In genomic region chr5:71011194-71011792, GRCh38 we compare ENCODE assay signal across 1 cellular context.
TF ChIP-seq lines count a peak whose summit lies in the region.

No MANE protein-coding gene starts in this region.

TF ChIP-seq in HepG2, 621 proteins besides CTCF, POLR2A, EP300 and RAD21 (continues in another document):
- TF ChIP-seq, protein P1, sequence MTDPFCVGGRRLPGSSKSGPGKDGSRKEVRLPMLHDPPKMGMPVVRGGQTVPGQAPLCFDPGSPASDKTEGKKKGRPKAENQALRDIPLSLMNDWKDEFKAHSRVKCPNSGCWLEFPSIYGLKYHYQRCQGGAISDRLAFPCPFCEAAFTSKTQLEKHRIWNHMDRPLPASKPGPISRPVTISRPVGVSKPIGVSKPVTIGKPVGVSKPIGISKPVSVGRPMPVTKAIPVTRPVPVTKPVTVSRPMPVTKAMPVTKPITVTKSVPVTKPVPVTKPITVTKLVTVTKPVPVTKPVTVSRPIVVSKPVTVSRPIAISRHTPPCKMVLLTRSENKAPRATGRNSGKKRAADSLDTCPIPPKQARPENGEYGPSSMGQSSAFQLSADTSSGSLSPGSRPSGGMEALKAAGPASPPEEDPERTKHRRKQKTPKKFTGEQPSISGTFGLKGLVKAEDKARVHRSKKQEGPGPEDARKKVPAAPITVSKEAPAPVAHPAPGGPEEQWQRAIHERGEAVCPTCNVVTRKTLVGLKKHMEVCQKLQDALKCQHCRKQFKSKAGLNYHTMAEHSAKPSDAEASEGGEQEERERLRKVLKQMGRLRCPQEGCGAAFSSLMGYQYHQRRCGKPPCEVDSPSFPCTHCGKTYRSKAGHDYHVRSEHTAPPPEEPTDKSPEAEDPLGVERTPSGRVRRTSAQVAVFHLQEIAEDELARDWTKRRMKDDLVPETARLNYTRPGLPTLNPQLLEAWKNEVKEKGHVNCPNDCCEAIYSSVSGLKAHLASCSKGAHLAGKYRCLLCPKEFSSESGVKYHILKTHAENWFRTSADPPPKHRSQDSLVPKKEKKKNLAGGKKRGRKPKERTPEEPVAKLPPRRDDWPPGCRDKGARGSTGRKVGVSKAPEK (CRISPR knock-in tag; IDR thresholded peaks at IDR 0.05; ENCODE audit: borderline replicate concordance): no peak
- TF ChIP-seq ZNF33B (CRISPR knock-in tag; IDR thresholded peaks at IDR 0.05) (no peak), KDM5B (CRISPR knock-in tag; IDR thresholded peaks at IDR 0.05; ENCODE audit: borderline replicate concordance) (no peak), ZFX (CRISPR knock-in tag; IDR thresholded peaks at IDR 0.05; ENCODE audit: low read depth) (no peak), MLX (CRISPR knock-in tag; IDR thresholded peaks at IDR 0.05) (no peak), MTERF4 (CRISPR knock-in tag; IDR thresholded peaks at IDR 0.05) (no peak), FOXP1 (IDR thresholded peaks at IDR 0.05) (no peak), FOXP1 (CRISPR knock-in tag; IDR thresholded peaks at IDR 0.05) (peak; percentile 76; the same call in 1 of the 2 replicates), AKAP8 (CRISPR knock-in tag; IDR thresholded peaks at IDR 0.05) (no peak), FOXK2 (IDR thresholded peaks at IDR 0.05) (no peak), LBX2 (CRISPR knock-in tag; IDR thresholded peaks at IDR 0.05; ENCODE audit: borderline replicate concordance) (no peak), CREB1 (IDR thresholded peaks at IDR 0.05) (no peak), CREB1 (CRISPR knock-in tag; IDR thresholded peaks at IDR 0.05) (no peak), ZSCAN9 (CRISPR knock-in tag; IDR thresholded peaks at IDR 0.05; ENCODE audit: borderline replicate concordance) (no peak), CHD4 (IDR thresholded peaks at IDR 0.05; ENCODE audit: borderline replicate concordance, low read length) (no peak), ZNF790 (CRISPR knock-in tag; IDR thresholded peaks at IDR 0.05; ENCODE audit: borderline replicate concordance) (no peak), ZNF484 (CRISPR knock-in tag; IDR thresholded peaks at IDR 0.05; ENCODE audit: borderline replicate concordance, low read depth) (no peak), PRDM4 (CRISPR knock-in tag; IDR thresholded peaks at IDR 0.05; ENCODE audit: borderline replicate concordance) (no peak), SRSF9 (IDR thresholded peaks at IDR 0.05; ENCODE audit: borderline replicate concordance, insufficient read depth, low read depth, low read length, poor library complexity, severe bottlenecking) (no peak), ZNF562 (CRISPR knock-in tag; IDR thresholded peaks at IDR 0.05; ENCODE audit: borderline replicate concordance) (no peak), SAFB2 (CRISPR knock-in tag; IDR thresholded peaks at IDR 0.05; ENCODE audit: borderline replicate concordance, low read depth) (no peak), MIXL1 (CRISPR knock-in tag; IDR thresholded peaks at IDR 0.05) (no peak), ZFY (CRISPR knock-in tag; IDR thresholded peaks at IDR 0.05) (no peak), ZNF792 (CRISPR knock-in tag; IDR thresholded peaks at IDR 0.05) (no peak), U2AF1 (optimal IDR thresholded peaks at IDR 0.05; ENCODE audit: low read depth, low read length) (no peak), HNRNPH1 (optimal IDR thresholded peaks at IDR 0.05; ENCODE audit: low read depth, low read length) (no peak), ZFP90 (CRISPR knock-in tag; IDR thresholded peaks at IDR 0.05; ENCODE audit: borderline replicate concordance) (no peak), ZKSCAN5 (CRISPR knock-in tag; IDR thresholded peaks at IDR 0.05) (no peak), GABPA (IDR thresholded peaks at IDR 0.05; ENCODE audit: low read depth, low read length) (no peak), GABPA (CRISPR knock-in tag; IDR thresholded peaks at IDR 0.05; ENCODE audit: low read depth) (no peak), DMAP1 (CRISPR knock-in tag; IDR thresholded peaks at IDR 0.05) (no peak), ZNF333 (CRISPR knock-in tag; IDR thresholded peaks at IDR 0.05; ENCODE audit: borderline replicate concordance) (no peak), PTBP1 (IDR thresholded peaks at IDR 0.05; ENCODE audit: low read depth, low read length, poor library complexity, severe bottlenecking) (no peak), ZNF180 (CRISPR knock-in tag; IDR thresholded peaks at IDR 0.05; ENCODE audit: borderline replicate concordance, low read depth) (no peak), HDAC2 (CRISPR knock-in tag; IDR thresholded peaks at IDR 0.05) (no peak), STAT6 (CRISPR knock-in tag; IDR thresholded peaks at IDR 0.05; ENCODE audit: borderline replicate concordance) (no peak), IKZF4 (CRISPR knock-in tag; IDR thresholded peaks at IDR 0.05; ENCODE audit: borderline replicate concordance, low read depth, not compliant biosample characterization) (no peak), HIVEP1 (CRISPR knock-in tag; IDR thresholded peaks at IDR 0.05) (no peak), GZF1 (CRISPR knock-in tag; IDR thresholded peaks at IDR 0.05) (no peak), ZMAT5 (CRISPR knock-in tag; IDR thresholded peaks at IDR 0.05; ENCODE audit: borderline replicate concordance, low read depth) (no peak), ERF (CRISPR knock-in tag; IDR thresholded peaks at IDR 0.05) (no peak), CEBPG (CRISPR knock-in tag; IDR thresholded peaks at IDR 0.05) (no peak), ZNF3 (CRISPR knock-in tag; IDR thresholded peaks at IDR 0.05) (no peak), ZNF256 (CRISPR knock-in tag; conservative IDR thresholded peaks at IDR 0.05) (no peak), MAFG (CRISPR knock-in tag; IDR thresholded peaks at IDR 0.05) (no peak), HOXA9 (CRISPR knock-in tag; IDR thresholded peaks at IDR 0.05; ENCODE audit: borderline replicate concordance) (no peak), TFAP4 (IDR thresholded peaks at IDR 0.05; ENCODE audit: borderline replicate concordance, low read depth) (peak; percentile 50; the same call in 1 of the 2 replicates)
- TF ChIP-seq, protein P2, sequence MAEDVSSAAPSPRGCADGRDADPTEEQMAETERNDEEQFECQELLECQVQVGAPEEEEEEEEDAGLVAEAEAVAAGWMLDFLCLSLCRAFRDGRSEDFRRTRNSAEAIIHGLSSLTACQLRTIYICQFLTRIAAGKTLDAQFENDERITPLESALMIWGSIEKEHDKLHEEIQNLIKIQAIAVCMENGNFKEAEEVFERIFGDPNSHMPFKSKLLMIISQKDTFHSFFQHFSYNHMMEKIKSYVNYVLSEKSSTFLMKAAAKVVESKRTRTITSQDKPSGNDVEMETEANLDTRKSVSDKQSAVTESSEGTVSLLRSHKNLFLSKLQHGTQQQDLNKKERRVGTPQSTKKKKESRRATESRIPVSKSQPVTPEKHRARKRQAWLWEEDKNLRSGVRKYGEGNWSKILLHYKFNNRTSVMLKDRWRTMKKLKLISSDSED (CRISPR knock-in tag; IDR thresholded peaks at IDR 0.05): no peak
- TF ChIP-seq, protein P3, sequence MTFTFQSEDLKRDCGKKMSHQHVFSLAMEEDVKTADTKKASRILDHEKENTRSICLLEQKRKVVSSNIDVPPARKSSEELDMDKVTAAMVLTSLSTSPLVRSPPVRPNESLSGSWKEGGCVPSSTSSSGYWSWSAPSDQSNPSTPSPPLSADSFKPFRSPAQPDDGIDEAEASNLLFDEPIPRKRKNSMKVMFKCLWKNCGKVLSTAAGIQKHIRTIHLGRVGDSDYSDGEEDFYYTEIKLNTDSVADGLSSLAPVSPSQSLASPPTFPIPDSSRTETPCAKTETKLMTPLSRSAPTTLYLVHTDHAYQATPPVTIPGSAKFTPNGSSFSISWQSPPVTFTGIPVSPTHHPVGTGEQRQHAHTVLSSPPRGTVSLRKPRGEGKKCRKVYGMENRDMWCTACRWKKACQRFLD (CRISPR knock-in tag; IDR thresholded peaks at IDR 0.05; ENCODE audit: borderline replicate concordance): no peak
- TF ChIP-seq, protein P4, sequence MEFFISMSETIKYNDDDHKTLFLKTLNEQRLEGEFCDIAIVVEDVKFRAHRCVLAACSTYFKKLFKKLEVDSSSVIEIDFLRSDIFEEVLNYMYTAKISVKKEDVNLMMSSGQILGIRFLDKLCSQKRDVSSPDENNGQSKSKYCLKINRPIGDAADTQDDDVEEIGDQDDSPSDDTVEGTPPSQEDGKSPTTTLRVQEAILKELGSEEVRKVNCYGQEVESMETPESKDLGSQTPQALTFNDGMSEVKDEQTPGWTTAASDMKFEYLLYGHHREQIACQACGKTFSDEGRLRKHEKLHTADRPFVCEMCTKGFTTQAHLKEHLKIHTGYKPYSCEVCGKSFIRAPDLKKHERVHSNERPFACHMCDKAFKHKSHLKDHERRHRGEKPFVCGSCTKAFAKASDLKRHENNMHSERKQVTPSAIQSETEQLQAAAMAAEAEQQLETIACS (CRISPR knock-in tag; IDR thresholded peaks at IDR 0.05): no peak
- TF ChIP-seq, protein P5, sequence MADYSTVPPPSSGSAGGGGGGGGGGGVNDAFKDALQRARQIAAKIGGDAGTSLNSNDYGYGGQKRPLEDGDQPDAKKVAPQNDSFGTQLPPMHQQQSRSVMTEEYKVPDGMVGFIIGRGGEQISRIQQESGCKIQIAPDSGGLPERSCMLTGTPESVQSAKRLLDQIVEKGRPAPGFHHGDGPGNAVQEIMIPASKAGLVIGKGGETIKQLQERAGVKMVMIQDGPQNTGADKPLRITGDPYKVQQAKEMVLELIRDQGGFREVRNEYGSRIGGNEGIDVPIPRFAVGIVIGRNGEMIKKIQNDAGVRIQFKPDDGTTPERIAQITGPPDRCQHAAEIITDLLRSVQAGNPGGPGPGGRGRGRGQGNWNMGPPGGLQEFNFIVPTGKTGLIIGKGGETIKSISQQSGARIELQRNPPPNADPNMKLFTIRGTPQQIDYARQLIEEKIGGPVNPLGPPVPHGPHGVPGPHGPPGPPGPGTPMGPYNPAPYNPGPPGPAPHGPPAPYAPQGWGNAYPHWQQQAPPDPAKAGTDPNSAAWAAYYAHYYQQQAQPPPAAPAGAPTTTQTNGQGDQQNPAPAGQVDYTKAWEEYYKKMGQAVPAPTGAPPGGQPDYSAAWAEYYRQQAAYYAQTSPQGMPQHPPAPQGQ (CRISPR knock-in tag; IDR thresholded peaks at IDR 0.05; ENCODE audit: borderline replicate concordance): no peak
